ENCODE assay signal across 17 cellular contexts in genomic region chr7:68461430-68461829, GRCh38.
"Had no signal": no experiment of that assay in that cellular context is flagged by ENCODE, and none has a peak within 500 bp of the region (broad histone marks: within the 10 kb centered on the region; RNA-seq: fewer than 3 reads in every experiment).

No MANE protein-coding gene starts in this region.

- H3K9me3 ChIP-seq: upper lobe of right lung had no signal

- ATAC-seq: activated naive CD4-positive, alpha-beta T cell treated with anti-CD3 and anti-CD28 coated beads, Interleukin-2, amount 50 U/mL, for 72 hours; activated T-cell treated with anti-CD3 and anti-CD28 coated beads, Interleukin-2, amount 50 U/mL, for 4 hours; esophagus mucosa; stimulated activated naive CD8-positive, alpha-beta T cell treated with anti-CD3 and anti-CD28 coated beads, Interleukin-15, Interleukin-2, amounts not matched to agents 100 U/mL and 50 U/mL, for 24 hours; upper lobe of right lung had no signal

- H3K27me3 ChIP-seq: breast epithelium, upper lobe of right lung had no signal

- H3K4me1 ChIP-seq: breast epithelium, upper lobe of right lung had no signal

- H3K36me3 ChIP-seq: breast epithelium, upper lobe of right lung had no signal

- H3K4me3 ChIP-seq: breast epithelium, dorsolateral prefrontal cortex, upper lobe of right lung had no signal

- H3K27ac ChIP-seq: breast epithelium, dorsolateral prefrontal cortex, upper lobe of right lung had no signal

- DNase-seq: activated CD4-positive, alpha-beta T cell treated with anti-CD3 and anti-CD28 coated beads for 1 hour; activated CD4-positive, alpha-beta T cell treated with anti-CD3 and anti-CD28 coated beads, Interleukin-2, amount 50 U/mL, for 48 hours; activated effector memory CD4-positive, alpha-beta T cell treated with anti-CD3 and anti-CD28 coated beads, Interleukin-2, amount 50 U/mL, for 16 hours; activated T-cell treated with anti-CD3 and anti-CD28 coated beads, Interleukin-2, amount 50 U/mL, for 4 hours; dorsolateral prefrontal cortex; kidney glomerular epithelial cell; mesendoderm; nephron progenitor cell; stimulated activated CD4-positive, alpha-beta T cell treated with anti-CD3 and anti-CD28 coated beads, Interleukin-12 subunit alpha, Interleukin-12 subunit beta, amount 100 ng/mL, for 4 hours; stimulated activated CD4-positive, alpha-beta T cell treated with anti-CD3 and anti-CD28 coated beads, Interleukin-4, amount 100 ng/mL, for 1 hour; stimulated activated CD8-positive, alpha-beta memory T cell treated with anti-CD3 and anti-CD28 coated beads, Interleukin-4, amount 100 ng/mL, for 48 hours; stimulated activated naive CD8-positive, alpha-beta T cell treated with anti-CD3 and anti-CD28 coated beads, Interleukin-15, Interleukin-2, amounts not matched to agents 100 U/mL and 50 U/mL, for 24 hours; T1000; upper lobe of right lung had no signal
